ENCODE assay signal across 9 cellular contexts in the genomic region with DNA sequence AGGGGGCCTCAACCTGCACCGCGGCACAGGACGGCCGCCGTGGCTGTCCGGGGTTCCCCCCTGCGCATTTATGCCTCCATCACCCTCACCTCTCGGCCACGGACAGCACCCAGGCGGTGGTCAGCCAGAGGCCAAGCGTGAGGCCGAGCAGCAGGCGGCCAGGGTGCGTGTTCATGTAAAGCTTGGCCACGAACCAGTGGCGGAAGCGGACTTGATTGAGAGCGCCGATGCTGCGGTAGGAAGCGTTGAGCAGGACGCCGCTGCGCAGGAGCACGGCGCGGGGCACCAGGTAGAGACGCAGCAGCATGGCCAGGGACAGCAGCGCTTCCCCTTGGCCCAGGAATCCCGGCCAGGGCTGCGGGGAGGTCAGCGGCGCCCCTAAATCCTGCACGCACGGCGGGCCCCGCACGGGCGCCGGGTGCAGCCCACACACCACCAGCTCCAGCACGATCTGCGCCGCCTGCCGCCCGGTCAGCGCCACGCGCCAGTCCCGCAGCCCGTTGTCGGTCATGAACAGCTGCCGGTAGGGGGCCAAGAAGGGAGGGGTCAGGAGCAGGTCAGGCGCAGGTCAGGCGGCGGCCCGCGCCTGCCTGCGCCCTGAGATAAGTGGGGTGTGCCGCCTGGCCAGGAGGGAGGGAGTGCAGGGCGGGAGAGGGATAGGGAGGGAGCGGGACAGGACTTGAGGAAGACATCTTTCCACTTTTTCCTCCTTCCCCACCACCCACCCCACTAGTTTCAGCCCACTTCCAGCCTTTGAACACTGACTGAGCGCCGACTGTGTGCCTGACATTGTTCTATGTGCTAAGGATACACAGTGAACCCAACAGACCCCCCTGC. TPM values are rescaled to one million over a fixed set of nuclear protein-coding genes. Genes with fewer than 3 reads are reported as not detected.
A peak's percentile ranks its signal among the peaks of the same experiment; 100 is the strongest.
DNase-seq lines count a peak whose midpoint lies in the region; ATAC-seq lines count a peak whose summit lies in the region.
"Had no signal": no experiment of that assay in that cellular context is flagged by ENCODE, and none has a peak within 500 bp of the region (broad histone marks: within the 10 kb centered on the region; RNA-seq: fewer than 3 reads in every experiment).

No MANE protein-coding gene starts in this region.

- H3K4me3 ChIP-seq in H7 (ENCODE audit: insufficient read depth, low read depth, low read length) (peak overlapping the region; percentile 64), skeletal muscle cell (ENCODE audit: low read depth, low read length) (peak overlapping the region; percentile 29)

- H3K27me3 ChIP-seq in H7 (ENCODE audit: control insufficient read depth, insufficient read depth, low read length) = peaks cover 30% of the 10 kb centered on the region

- DNase-seq in H7 (peak; percentile 96), caudate nucleus (lab: John Stamatoyannopoulos, UW) (peak in 41 of 61 donors; percentile 2 to 62 (median 24)), iPS-NIHi11 (ENCODE audit: low spot score) (peak; percentile 92), skeletal muscle cell (ENCODE audit: low read depth) (no peak), middle frontal gyrus (ENCODE audit: extremely low spot score, low spot score) (no peak)
- DNase-seq: activated naive CD8-positive, alpha-beta T cell treated with anti-CD3 and anti-CD28 coated beads, Interleukin-2, amount 10 ng/mL, durations not matched to agents 7 days and 5 days had no signal

- no peak for ATAC-seq in HG03571 (IDR thresholded peaks at IDR 0.05; ENCODE audit: unreplicated experiment)
- ATAC-seq in HG03432 (IDR thresholded peaks at IDR 0.05; ENCODE audit: unreplicated experiment) = no peak
- no peak for ATAC-seq in GM18867 (IDR thresholded peaks at IDR 0.05; ENCODE audit: unreplicated experiment)

- no peak overlapping the region for H3K27ac ChIP-seq in caudate nucleus (ENCODE audit: low read depth, low read length)

- H3K36me3 ChIP-seq in H7 (replicated peaks; ENCODE audit: control insufficient read depth, insufficient read depth, low read length) = no peaks in the 10 kb centered on the region

RNA-seq across cellular contexts. Expression of a gene that starts 6.5 kb away (rescaled TPM):
- total RNA-seq in H7 (2014; rRNA removed; shearing (Covaris generic)) = 0.62 and 1.1 TPM in 2 replicates

RNA-seq across cellular contexts. Expression of a gene that starts 19.6 kb away (rescaled TPM):
- total RNA-seq in H7 (2014; rRNA removed; shearing (Covaris generic)) = 23.4 and 33.6 TPM in 2 replicates

RNA-seq across cellular contexts. Expression of a gene that starts 27.9 kb away (rescaled TPM):
- 0.21 and 1.8 TPM in 2 replicates for total RNA-seq in H7 (2014; rRNA removed; shearing (Covaris generic))

RNA-seq across cellular contexts. Expression of a gene that starts 52.8 kb away (rescaled TPM):
- total RNA-seq in H7 (2014; rRNA removed; shearing (Covaris generic)) = 0.55 and 2.0 TPM in 2 replicates

RNA-seq across cellular contexts. Expression of a gene that starts 58.4 kb away (rescaled TPM):
- not detected in 2 replicates for total RNA-seq in H7 (2014; rRNA removed; shearing (Covaris generic))
- total RNA-seq: activated naive CD8-positive, alpha-beta T cell treated with anti-CD3 and anti-CD28 coated beads, Interleukin-2, amount 10 ng/mL, durations not matched to agents 7 days and 5 days had no signal

Comparison
In these comparisons a context has a peak if more than half of its experiments do, and no peak if none do; other contexts are left out.
1. DNase-seq: peak in H7 (single experiment), caudate nucleus (41 of 61) and iPS-NIHi11 (single experiment); none in skeletal muscle cell (single experiment) and middle frontal gyrus (single experiment).